In the genomic region with DNA sequence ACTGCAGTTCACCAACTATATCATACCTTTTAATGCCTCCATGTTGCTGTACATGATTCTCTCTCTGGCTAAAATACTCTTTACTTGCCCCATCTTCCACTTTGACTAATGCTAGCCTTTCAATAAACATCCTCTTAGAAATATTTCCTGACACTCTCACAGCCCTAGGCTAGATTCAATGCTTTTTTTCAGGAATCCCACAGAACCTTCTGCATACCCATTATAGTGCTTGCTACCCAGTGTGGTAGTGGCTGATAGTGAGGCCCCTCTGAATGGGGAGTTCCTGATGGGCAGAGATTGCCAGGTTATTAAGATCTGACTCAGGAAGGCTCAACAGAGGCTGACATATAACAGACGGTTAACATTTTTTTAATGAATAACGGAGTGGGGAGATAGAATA, we compare ENCODE assay signal across 1 cellular context.
TF ChIP-seq lines count a peak whose summit lies in the region.

No MANE protein-coding gene starts in this region.

TF ChIP-seq in GM12878, 131 proteins besides CTCF, POLR2A, EP300 and RAD21:
- TF ChIP-seq WRNIP1 (IDR thresholded peaks at IDR 0.05; ENCODE audit: borderline replicate concordance, low read depth, low read length): no peak
- no peak for TF ChIP-seq IKZF2 (IDR thresholded peaks at IDR 0.05)
- no peak for TF ChIP-seq ZNF622 (IDR thresholded peaks at IDR 0.05)
- TF ChIP-seq MXI1 (IDR thresholded peaks at IDR 0.05; ENCODE audit: low read depth, low read length): no peak
- no peak for TF ChIP-seq CHD4 (IDR thresholded peaks at IDR 0.05)
- TF ChIP-seq ESRRA (IDR thresholded peaks at IDR 0.05; ENCODE audit: low read length): no peak
- TF ChIP-seq SMAD1 (IDR thresholded peaks at IDR 0.05; ENCODE audit: low read depth, partially characterized antibody): no peak
- TF ChIP-seq SMC3 (IDR thresholded peaks at IDR 0.05; ENCODE audit: borderline replicate concordance, low read length): no peak
- TF ChIP-seq SPI1 (IDR thresholded peaks at IDR 0.05; ENCODE audit: borderline replicate concordance, insufficient read depth, low read depth, low read length): no peak
- TF ChIP-seq MEF2B (IDR thresholded peaks at IDR 0.05; ENCODE audit: partially characterized antibody, poor library complexity, severe bottlenecking): no peak
- no peak for TF ChIP-seq STAT3 (IDR thresholded peaks at IDR 0.05; ENCODE audit: low read depth, low read length)
- TF ChIP-seq, protein P1, sequence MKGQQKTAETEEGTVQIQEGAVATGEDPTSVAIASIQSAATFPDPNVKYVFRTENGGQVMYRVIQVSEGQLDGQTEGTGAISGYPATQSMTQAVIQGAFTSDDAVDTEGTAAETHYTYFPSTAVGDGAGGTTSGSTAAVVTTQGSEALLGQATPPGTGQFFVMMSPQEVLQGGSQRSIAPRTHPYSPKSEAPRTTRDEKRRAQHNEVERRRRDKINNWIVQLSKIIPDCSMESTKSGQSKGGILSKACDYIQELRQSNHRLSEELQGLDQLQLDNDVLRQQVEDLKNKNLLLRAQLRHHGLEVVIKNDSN (IDR thresholded peaks at IDR 0.05; ENCODE audit: borderline replicate concordance, extremely low read length, insufficient read depth, low read depth, low read length): no peak
- TF ChIP-seq, protein P2, sequence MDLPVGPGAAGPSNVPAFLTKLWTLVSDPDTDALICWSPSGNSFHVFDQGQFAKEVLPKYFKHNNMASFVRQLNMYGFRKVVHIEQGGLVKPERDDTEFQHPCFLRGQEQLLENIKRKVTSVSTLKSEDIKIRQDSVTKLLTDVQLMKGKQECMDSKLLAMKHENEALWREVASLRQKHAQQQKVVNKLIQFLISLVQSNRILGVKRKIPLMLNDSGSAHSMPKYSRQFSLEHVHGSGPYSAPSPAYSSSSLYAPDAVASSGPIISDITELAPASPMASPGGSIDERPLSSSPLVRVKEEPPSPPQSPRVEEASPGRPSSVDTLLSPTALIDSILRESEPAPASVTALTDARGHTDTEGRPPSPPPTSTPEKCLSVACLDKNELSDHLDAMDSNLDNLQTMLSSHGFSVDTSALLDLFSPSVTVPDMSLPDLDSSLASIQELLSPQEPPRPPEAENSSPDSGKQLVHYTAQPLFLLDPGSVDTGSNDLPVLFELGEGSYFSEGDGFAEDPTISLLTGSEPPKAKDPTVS (IDR thresholded peaks at IDR 0.05; ENCODE audit: low read depth, low read length): no peak
- no peak for TF ChIP-seq KDM1A (IDR thresholded peaks at IDR 0.05; ENCODE audit: borderline replicate concordance)
- no peak for TF ChIP-seq CHD1 (IDR thresholded peaks at IDR 0.05; ENCODE audit: low read depth, low read length)
- TF ChIP-seq ZNF274 (IDR thresholded peaks at IDR 0.05; ENCODE audit: insufficient read depth, insufficient read length): no peak
- TF ChIP-seq CBX5 (IDR thresholded peaks at IDR 0.05; ENCODE audit: low read depth): no peak
- no peak for TF ChIP-seq SRF (IDR thresholded peaks at IDR 0.05; ENCODE audit: low read depth in 2 of 2, low read length in 2 of 2)
TF ChIP-seq in GM12878: peak in this region for 0.
